In genomic region chr14:57583396-57583795, GRCh38 we compare ENCODE assay signal across 1 cellular context.
TF ChIP-seq lines count a peak whose summit lies in the region.

No MANE protein-coding gene starts in this region.

TF ChIP-seq in GM23338, 12 proteins besides CTCF, POLR2A, EP300 and RAD21 (continued from another document):
- TF ChIP-seq REST (IDR thresholded peaks at IDR 0.05; ENCODE audit: unreplicated experiment): no peak
